In genomic region chr2:111676423-111676822, GRCh38 we compare ENCODE assay signal across 33 cellular contexts.
DNase-seq lines count a peak whose midpoint lies in the region; FAIRE-seq and TF ChIP-seq lines count a peak whose summit lies in the region.
"Had no signal": no experiment of that assay in that cellular context is flagged by ENCODE, and none has a peak within 500 bp of the region (broad histone marks: within the 10 kb centered on the region; RNA-seq: fewer than 3 reads in every experiment).

No MANE protein-coding gene starts in this region.

- H3K23ac ChIP-seq in mesenchymal stem cell (ENCODE audit: low read length in 2 of 2) = no peak overlapping the region

- H3K27ac ChIP-seq in BLaER1 (no peak overlapping the region), astrocyte (ENCODE audit: low read depth, low read length) (no peak overlapping the region), mesenchymal stem cell (ENCODE audit: low read length, poor library complexity, severe bottlenecking) (no peak overlapping the region)
- H3K27ac ChIP-seq: brain microvascular endothelial cell, prostate gland, right lobe of liver, uterus had no signal

- no peak overlapping the region for H2BK120ac ChIP-seq in mesenchymal stem cell (ENCODE audit: low read depth, low read length)

- H2BK5ac ChIP-seq in mesenchymal stem cell (ENCODE audit: low read depth, low read length, poor library complexity, severe bottlenecking) = no peak overlapping the region

- no peak overlapping the region for H3K27ac Mint-ChIP-seq in astrocyte (ENCODE audit: unreplicated experiment)
- H3K27ac Mint-ChIP-seq: activated naive CD4-positive, alpha-beta T cell treated with anti-CD3 and anti-CD28 coated beads for 36 hours had no signal

- no peak overlapping the region for H3K18ac ChIP-seq in mesenchymal stem cell (ENCODE audit: low read depth in 1 of 2, low read length in 2 of 2)

- H3K4ac ChIP-seq in mesenchymal stem cell (ENCODE audit: low read depth in 1 of 2, low read length in 2 of 2) = no peak overlapping the region

- H3K27me3 ChIP-seq in BLaER1 (no peaks in the 10 kb centered on the region), astrocyte (ENCODE audit: insufficient read depth, low read length) (peaks cover 7% of the 10 kb centered on the region), mesenchymal stem cell (ENCODE audit: control insufficient read depth in 1 of 2, insufficient read depth in 1 of 2, low read length in 2 of 2) (peaks cover 0 to 12% of the 10 kb centered on the region in 2 experiments)
- H3K27me3 ChIP-seq: adrenal gland, brain microvascular endothelial cell, heart left ventricle, right lobe of liver, thyroid gland, uterus had no signal

- no peaks in the 10 kb centered on the region for H3K79me1 ChIP-seq in mesenchymal stem cell (replicated peaks; ENCODE audit: low read length, poor library complexity, severe bottlenecking)

- H3K9ac ChIP-seq in BLaER1 (no peak overlapping the region), astrocyte (ENCODE audit: low read length) (no peak overlapping the region), mesenchymal stem cell (ENCODE audit: low read length) (no peak overlapping the region)

- H2BK15ac ChIP-seq in mesenchymal stem cell (ENCODE audit: low read depth, poor library complexity, severe bottlenecking) = no peak overlapping the region

- peaks cover 15% of the 10 kb centered on the region for H3K4me1 Mint-ChIP-seq in astrocyte (ENCODE audit: low read depth, unreplicated experiment)

- H3K27me3 Mint-ChIP-seq in astrocyte (ENCODE audit: low read depth, unreplicated experiment) = peaks cover 6% of the 10 kb centered on the region

- H3K9me3 ChIP-seq in BLaER1 (peaks cover 5% of the 10 kb centered on the region; the same call in 1 of the 2 replicates), astrocyte (ENCODE audit: insufficient read depth, low read depth, low read length) (peaks cover 2% of the 10 kb centered on the region), mesenchymal stem cell (ENCODE audit: control insufficient read depth, low read length) (no peaks in the 10 kb centered on the region)
- H3K9me3 ChIP-seq: adrenal gland, heart left ventricle, prostate gland, right lobe of liver, thyroid gland, uterus had no signal

- H3K4me1 ChIP-seq in BLaER1 = peaks cover 63% of the 10 kb centered on the region
- H3K4me1 ChIP-seq in astrocyte (ENCODE audit: insufficient read depth, low read length) = peaks cover 10% of the 10 kb centered on the region
- peaks cover 3% of the 10 kb centered on the region for H3K4me1 ChIP-seq in mesenchymal stem cell (ENCODE audit: control insufficient read depth, insufficient read depth, low read depth, low read length)
- H3K4me1 ChIP-seq: adrenal gland, prostate gland, uterus had no signal

- no peak for FAIRE-seq in astrocyte (lab: Jason Lieb, UNC)
- FAIRE-seq: endothelial cell of umbilical vein, keratinocyte had no signal

- H3K9me3 Mint-ChIP-seq in astrocyte (ENCODE audit: unreplicated experiment) = no peaks in the 10 kb centered on the region
- H3K9me3 Mint-ChIP-seq: activated naive CD4-positive, alpha-beta T cell treated with anti-CD3 and anti-CD28 coated beads for 36 hours; mesothelial cell of epicardium; naive thymus-derived CD4-positive, alpha-beta T cell had no signal

- no peak overlapping the region for H2AFZ ChIP-seq in astrocyte (ENCODE audit: low read depth, low read length)
- no peak overlapping the region for H2AFZ ChIP-seq in mesenchymal stem cell (ENCODE audit: low read depth, low read length)
- H2AFZ ChIP-seq: GM23338 had no signal

- H3K4me2 ChIP-seq in BLaER1 = peak overlapping the region; percentile 27; the same call in 1 of the 2 replicates
- no peak overlapping the region for H3K4me2 ChIP-seq in astrocyte (ENCODE audit: low read length)
- no peak overlapping the region for H3K4me2 ChIP-seq in mesenchymal stem cell (ENCODE audit: low read length, poor library complexity, severe bottlenecking)
- H3K4me2 ChIP-seq: GM23338 had no signal

- TF ChIP-seq CTCF in astrocyte (IDR thresholded peaks at IDR 0.05; ENCODE audit: insufficient read depth, low read depth, low read length) = no peak

- H4K91ac ChIP-seq in mesenchymal stem cell (ENCODE audit: low read length) = no peak overlapping the region

- H3K4me3 ChIP-seq in BLaER1 (no peak overlapping the region), astrocyte (ENCODE audit: insufficient read depth, low read depth, low read length) (no peak overlapping the region), mesenchymal stem cell (ENCODE audit: insufficient read depth in 1 of 2, low read depth in 1 of 2, low read length in 2 of 2) (no peak overlapping the region)
- H3K4me3 ChIP-seq: adrenal gland, GM23338, heart left ventricle, prostate gland, right lobe of liver, thyroid gland, uterus had no signal

- DNase-seq in LHCN-M2 (ENCODE audit: low read depth) (peak; percentile 93), astrocyte (ENCODE audit: low read depth) (peak; percentile 33), mesenchymal stem cell (peak; percentile 83), medulla oblongata (ENCODE audit: extremely low spot score) (no peak), activated gamma-delta T cell (lab: John Stamatoyannopoulos, UW) (no peak), GM19238 (ENCODE audit: insufficient read length, low spot score) (no peak)
- no peak for DNase-seq in activated CD4-positive, CD25-positive, alpha-beta regulatory T cell (lab: John Stamatoyannopoulos, UW)
- DNase-seq: ACHN; activated CD4-positive, alpha-beta T cell treated with anti-CD3 and anti-CD28 coated beads, Interleukin-2, amount 50 U/mL, for 48 hours; activated CD4-positive, CD25-positive, alpha-beta regulatory T cell treated with anti-CD3 and anti-CD28 coated beads, Interleukin-2, amount 50 U/mL, for 72 hours; activated naive CD4-positive, alpha-beta T cell treated with anti-CD3 and anti-CD28 coated beads for 36 hours; adrenal gland; brain microvascular endothelial cell; GF-D8; heart left ventricle; KG1; left ventricle myocardium superior; naive thymus-derived CD4-positive, alpha-beta T cell; NCI-H1417; NCI-H2081; SHP77; stimulated activated CD4-positive, alpha-beta T cell treated with anti-CD3 and anti-CD28 coated beads, Interleukin-12 subunit alpha, Interleukin-12 subunit beta, amount 100 ng/mL, for 4 hours; stimulated activated CD4-positive, alpha-beta T cell treated with anti-CD3 and anti-CD28 coated beads, Interleukin-2, amount 100 ng/mL, for 48 hours; T-helper 2 cell; thyroid gland; uterus had no signal

- no peaks in the 10 kb centered on the region for H3K79me2 ChIP-seq in astrocyte (ENCODE audit: insufficient read depth, low read length)

- no peaks in the 10 kb centered on the region for H3K36me3 Mint-ChIP-seq in astrocyte (ENCODE audit: low read depth, unreplicated experiment)
- H3K36me3 Mint-ChIP-seq: mesothelial cell of epicardium had no signal

- no peak overlapping the region for H2BK12ac ChIP-seq in mesenchymal stem cell (ENCODE audit: low read length in 2 of 2)

- H4K20me1 ChIP-seq in BLaER1 (no peaks in the 10 kb centered on the region), astrocyte (ENCODE audit: insufficient read depth, low read length) (no peaks in the 10 kb centered on the region)

- no peak overlapping the region for H3K14ac ChIP-seq in mesenchymal stem cell (ENCODE audit: low read length in 2 of 2)

- no peak overlapping the region for H4K8ac ChIP-seq in mesenchymal stem cell (ENCODE audit: low read length)

- 57% methylated on average over 2 of the region's 3 CpGs for WGBS in mesenchymal stem cell

- H3K36me3 ChIP-seq in BLaER1 (no peaks in the 10 kb centered on the region), astrocyte (ENCODE audit: insufficient read depth, low read length) (no peaks in the 10 kb centered on the region), mesenchymal stem cell (ENCODE audit: control insufficient read depth in 1 of 2, insufficient read depth in 2 of 2, low read depth in 1 of 2, low read length in 2 of 2) (no peaks in the 10 kb centered on the region)
- H3K36me3 ChIP-seq: adrenal gland, brain microvascular endothelial cell, heart left ventricle, prostate gland, right lobe of liver, thyroid gland, uterus had no signal

- no peak overlapping the region for H2AK5ac ChIP-seq in mesenchymal stem cell (ENCODE audit: low read length, severe bottlenecking)

- no peak overlapping the region for H3K4me3 Mint-ChIP-seq in astrocyte (ENCODE audit: unreplicated experiment)
- H3K4me3 Mint-ChIP-seq: activated naive CD4-positive, alpha-beta T cell treated with anti-CD3 and anti-CD28 coated beads for 36 hours; GM23338; mesothelial cell of epicardium; naive thymus-derived CD4-positive, alpha-beta T cell had no signal

Comparison
In these comparisons a context has a peak if more than half of its experiments do, and no peak if none do; other contexts are left out.
1. DNase-seq: peak in LHCN-M2 (single experiment), astrocyte (single experiment) and mesenchymal stem cell (single experiment); none in activated CD4-positive, CD25-positive, alpha-beta regulatory T cell (0 of 4), medulla oblongata (single experiment), activated gamma-delta T cell (single experiment) and GM19238 (single experiment).